16 cellular contexts compared by ENCODE assay signal in genomic region chr2:79530443-79530842, GRCh38. TPM values are rescaled to one million over a fixed set of nuclear protein-coding genes. Genes with fewer than 3 reads are reported as not detected.
DNase-seq lines count a peak whose midpoint lies in the region; ATAC-seq and TF ChIP-seq lines count a peak whose summit lies in the region.
"Had no signal": no experiment of that assay in that cellular context is flagged by ENCODE, and none has a peak within 500 bp of the region (broad histone marks: within the 10 kb centered on the region; RNA-seq: fewer than 3 reads in every experiment).

No MANE protein-coding gene starts in this region.

- no peaks in the 10 kb centered on the region for H3K4me1 ChIP-seq in thyroid gland
- H3K4me1 ChIP-seq: gastrocnemius medialis had no signal

- 2 to 5% methylated on average over 1 of the region's 1 CpG for WGBS in thyroid gland, 2 donors

- no peak for ATAC-seq in HG03196 (IDR thresholded peaks at IDR 0.05; ENCODE audit: unreplicated experiment)
- ATAC-seq in effector memory CD8-positive, alpha-beta T cell (replicated peaks) = no peak
- ATAC-seq: gastrocnemius medialis had no signal

- H3K9me3 ChIP-seq in WERI-Rb-1 (ENCODE audit: severe bottlenecking) = no peaks in the 10 kb centered on the region
- H3K9me3 ChIP-seq in thyroid gland = no peaks in the 10 kb centered on the region

- intact Hi-C loops in thyroid gland (cut with DNase I) = no loop called here

- peak; percentile 4 for DNase-seq in DMS114 treated with DMSO at 0.1 percent for 48 hours (lab: John Stamatoyannopoulos, UW; ENCODE audit: unreplicated experiment)
- DNase-seq in NAMALWA (ENCODE audit: low spot score) = peak; percentile 4
- DNase-seq in WERI-Rb-1 = no peak
- peak; percentile 42 for DNase-seq in medulla oblongata (ENCODE audit: extremely low spot score)
- DNase-seq in effector memory CD8-positive, alpha-beta T cell = no peak
- no peak for DNase-seq in thyroid gland
- no peak for DNase-seq in ureter (ENCODE audit: low spot score)
- DNase-seq: activated CD4-positive, alpha-beta T cell treated with anti-CD3 and anti-CD28 coated beads, Interleukin-2, amount 10 ng/mL, durations not matched to agents 7 days and 5 days; activated naive CD4-positive, alpha-beta T cell treated with Interleukin-2 at 50 U/mL for 16 hours; COR-L47; cortex of kidney; gastrocnemius medialis; mammary epithelial cell had no signal

- peak; percentile 7; the same call in 1 of the 2 replicates for TF ChIP-seq CTCF in WERI-Rb-1 (IDR thresholded peaks at IDR 0.05; ENCODE audit: low read depth, low read length)
- no peak for TF ChIP-seq CTCF in thyroid gland (IDR thresholded peaks at IDR 0.05)

- H3K27me3 Mint-ChIP-seq in effector memory CD8-positive, alpha-beta T cell = no peaks in the 10 kb centered on the region
- H3K27me3 Mint-ChIP-seq: activated CD4-positive, alpha-beta T cell treated with anti-CD3 and anti-CD28 coated beads, Interleukin-2, amount 10 ng/mL, durations not matched to agents 7 days and 5 days had no signal

- no peak overlapping the region for H3K4me3 ChIP-seq in WERI-Rb-1 (ENCODE audit: low read depth, low read length)
- no peak overlapping the region for H3K4me3 ChIP-seq in thyroid gland (replicated peaks in 1 of 3)
- H3K4me3 ChIP-seq: gastrocnemius medialis, SK-N-MC had no signal

- H3K27ac ChIP-seq in WERI-Rb-1 (no peak overlapping the region), thyroid gland (no peak overlapping the region)
- H3K27ac ChIP-seq: gastrocnemius medialis, SK-N-MC had no signal

- H3K27me3 ChIP-seq in WERI-Rb-1 (ENCODE audit: insufficient read depth, low read depth, severe bottlenecking) = no peaks in the 10 kb centered on the region
- H3K27me3 ChIP-seq in thyroid gland = no peaks in the 10 kb centered on the region
- H3K27me3 ChIP-seq: gastrocnemius medialis had no signal

- no peak overlapping the region for H3K4me3 Mint-ChIP-seq in effector memory CD8-positive, alpha-beta T cell
- H3K4me3 Mint-ChIP-seq: activated CD4-positive, alpha-beta T cell treated with anti-CD3 and anti-CD28 coated beads, Interleukin-2, amount 10 ng/mL, durations not matched to agents 7 days and 5 days had no signal

- no peaks in the 10 kb centered on the region for H3K4me1 Mint-ChIP-seq in effector memory CD8-positive, alpha-beta T cell (ENCODE audit: low read depth in 2 of 2)
- H3K4me1 Mint-ChIP-seq: activated CD4-positive, alpha-beta T cell treated with anti-CD3 and anti-CD28 coated beads, Interleukin-2, amount 10 ng/mL, durations not matched to agents 7 days and 5 days had no signal

- no peak for TF ChIP-seq POLR2A in thyroid gland (IDR thresholded peaks at IDR 0.05)

- H3K36me3 ChIP-seq in WERI-Rb-1 (no peaks in the 10 kb centered on the region), thyroid gland (no peaks in the 10 kb centered on the region)
- H3K36me3 ChIP-seq: gastrocnemius medialis had no signal

- H3K9me3 Mint-ChIP-seq in effector memory CD8-positive, alpha-beta T cell = peaks cover 14 to 29% of the 10 kb centered on the region in 2 donors
- H3K9me3 Mint-ChIP-seq: activated CD4-positive, alpha-beta T cell treated with anti-CD3 and anti-CD28 coated beads, Interleukin-2, amount 10 ng/mL, durations not matched to agents 7 days and 5 days had no signal

- no peaks in the 10 kb centered on the region for H3K36me3 Mint-ChIP-seq in effector memory CD8-positive, alpha-beta T cell (ENCODE audit: insufficient read depth)

- no peak overlapping the region for H3K27ac Mint-ChIP-seq in effector memory CD8-positive, alpha-beta T cell
- H3K27ac Mint-ChIP-seq: activated CD4-positive, alpha-beta T cell treated with anti-CD3 and anti-CD28 coated beads, Interleukin-2, amount 10 ng/mL, durations not matched to agents 7 days and 5 days had no signal

RNA-seq across cellular contexts. Expression of gene CTNNA2, which starts 17.6 kb away (rescaled TPM):
- total RNA-seq in thyroid gland (under 1 TPM in 3 of 4 donors, not detected in 1; 0.13 to 0.44 (median 0.22) TPM), ureter (not detected)
- total RNA-seq: activated CD4-positive, alpha-beta T cell treated with anti-CD3 and anti-CD28 coated beads, Interleukin-2, amount 10 ng/mL, durations not matched to agents 7 days and 5 days; gastrocnemius medialis; mammary epithelial cell; pulmonary artery endothelial cell had no signal

Comparison
In these comparisons a context has a peak if more than half of its experiments do, and no peak if none do; other contexts are left out.
1. DNase-seq: peak in DMS114 treated with DMSO at 0.1 percent for 48 hours (single experiment), NAMALWA (single experiment) and medulla oblongata (single experiment); none in WERI-Rb-1 (single experiment), effector memory CD8-positive, alpha-beta T cell (0 of 3), thyroid gland (0 of 2) and ureter (single experiment).